In the genomic region with DNA sequence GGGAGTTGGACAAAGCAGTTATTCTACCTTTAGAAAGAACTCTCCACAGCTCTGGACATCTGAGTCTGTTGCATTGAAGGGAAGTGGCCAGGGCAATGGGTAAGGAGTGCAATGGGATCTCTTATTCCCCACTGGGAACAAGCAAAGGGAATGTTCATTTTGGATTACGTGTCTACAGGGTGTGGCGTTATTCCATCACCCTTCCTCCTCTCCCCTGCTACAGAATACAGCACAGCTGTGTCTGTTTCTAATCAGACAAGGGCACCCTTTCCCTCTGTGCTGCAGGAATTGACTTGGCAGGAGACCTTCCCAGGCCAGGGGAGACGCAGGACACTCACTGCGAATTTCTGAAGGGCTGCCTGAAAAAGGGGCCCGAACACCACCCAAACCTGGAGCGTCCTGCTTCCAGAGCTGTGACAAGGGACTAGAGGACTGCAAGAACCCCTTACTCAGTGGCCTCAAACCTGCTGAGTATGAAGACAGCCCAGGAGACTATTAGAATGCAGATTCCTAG, we compare ENCODE assay signal across 20 cellular contexts.
DNase-seq lines count a peak whose midpoint lies in the region; ATAC-seq, FAIRE-seq and TF ChIP-seq lines count a peak whose summit lies in the region.
"Had no signal": no experiment of that assay in that cellular context is flagged by ENCODE, and none has a peak within 500 bp of the region (broad histone marks: within the 10 kb centered on the region; RNA-seq: fewer than 3 reads in every experiment).

No MANE protein-coding gene starts in this region.

- ATAC-seq in left lobe of liver (peak; percentile 0), thoracic aorta (ENCODE audit: insufficient number of reproducible peaks, low FRiP score, low read depth) (no peak), HG03108 (IDR thresholded peaks at IDR 0.05; ENCODE audit: unreplicated experiment) (no peak)
- ATAC-seq: SK-N-SH treated with all-trans-retinoic acid at 6 μM for 48 hours had no signal

- no peak overlapping the region for H2AK5ac ChIP-seq in H1 (ENCODE audit: low read depth, low read length)

- peak overlapping the region; percentile 72 for H4K91ac ChIP-seq in H1 (replicated peaks; ENCODE audit: insufficient read length, low read length)

- no peak overlapping the region; the same call in 1 of the 2 replicates for H2BK12ac ChIP-seq in H1 (ENCODE audit: low read depth, low read length)

- H3K18ac ChIP-seq in H1 (ENCODE audit: extremely low read depth, low read length): no peak overlapping the region

- no peak overlapping the region for H4K5ac ChIP-seq in H1 (ENCODE audit: insufficient read length, low read depth, low read length)

- H3K27me3 Mint-ChIP-seq in osteocyte (ENCODE audit: unreplicated experiment): peaks cover 56% of the 10 kb centered on the region

- TF ChIP-seq EP300 in H1 (IDR thresholded peaks at IDR 0.05; ENCODE audit: borderline replicate concordance in 1 of 2, low read depth in 2 of 2, low read length in 2 of 2): no peak

- no peak overlapping the region for H3K27ac ChIP-seq in H1 (ENCODE audit: low read depth, low read length)
- peak overlapping the region; percentile 76 to 95 for H3K27ac ChIP-seq in thoracic aorta

- CTCF ChIA-PET in H1 (lab: Charles Lee; ENCODE audit: partially characterized antibody): interaction anchor here (0.6 to 1.3 kb wide), 2 partner anchors 17 to 39 kb away, joined by 3 read pairs; no protein-coding TSS in a partner anchor

- H3K36me3 ChIP-seq in H1 (ENCODE audit: control insufficient read depth in 2 of 4, insufficient read depth in 4 of 4, low read length in 3 of 4) (no peaks in the 10 kb centered on the region), thoracic aorta (no peaks in the 10 kb centered on the region)

- TF ChIP-seq RAD21 in H1 (IDR thresholded peaks at IDR 0.05 in 1 of 2, conservative IDR thresholded peaks at IDR 0.05 in 1 of 2; ENCODE audit: low read depth in 2 of 2, low read length in 2 of 2): no peak

- H3K9ac ChIP-seq in H1 (replicated peaks in 1 of 4; ENCODE audit: extremely low read depth in 1 of 4, low read depth in 3 of 4, low read length in 3 of 4): no peak overlapping the region

- H3K14ac ChIP-seq in H1 (ENCODE audit: insufficient read length): no peak overlapping the region

- no peak overlapping the region for H3K23ac ChIP-seq in H1 (ENCODE audit: insufficient read length)

- POLR2A ChIA-PET in H1 (lab: Charles Lee; ENCODE audit: partially characterized antibody): interaction anchor here (1.8 kb wide), 1 partner anchor 8 kb away, joined by 6 read pairs; no protein-coding TSS in a partner anchor

- no peaks in the 10 kb centered on the region for H3K9me3 Mint-ChIP-seq in osteocyte (ENCODE audit: unreplicated experiment)

- no peaks in the 10 kb centered on the region for H3K23me2 ChIP-seq in H1 (ENCODE audit: low read depth, low read length)

- no peak overlapping the region for H3K4me3 Mint-ChIP-seq in osteocyte (ENCODE audit: unreplicated experiment)
- H3K4me3 Mint-ChIP-seq: CD14-positive monocyte had no signal

- FAIRE-seq in H1 (lab: Jason Lieb, UNC): no peak

- H3K4me1 Mint-ChIP-seq in osteocyte (ENCODE audit: unreplicated experiment): peaks cover 6% of the 10 kb centered on the region

- 88% methylated on average over 6 of the region's 6 CpGs; no CpG with 5 or more reads in 1 of the 2 experiments for WGBS in H1 (ENCODE audit: extremely low coverage in 1 of 2, insufficient coverage in 1 of 2, insufficient read length in 1 of 2, insufficient replicate concordance in 2 of 2, low coverage in 1 of 2, low lambda C conversion rate in 2 of 2, missing lambda C conversion rate in 1 of 2), 2 experiments

- H3K4ac ChIP-seq in H1 (replicated peaks; ENCODE audit: insufficient read length, low read depth, low read length): peak overlapping the region; percentile 36

- H2BK15ac ChIP-seq in H1 (ENCODE audit: low read length): peak overlapping the region; percentile 65; the same call in 1 of the 2 replicates

- peaks cover 0 to 8% (median 6%) of the 10 kb centered on the region in 4 experiments; a peak in 5 of 7 replicates for H3K4me1 ChIP-seq in H1 (replicated peaks in 1 of 4; ENCODE audit: control insufficient read depth in 3 of 4, insufficient read depth in 4 of 4, low read length in 3 of 4)
- H3K4me1 ChIP-seq in thoracic aorta (ENCODE audit: control insufficient read depth in 1 of 2, low read depth in 2 of 2): peaks cover 25 to 100% of the 10 kb centered on the region in 2 donors

- H4K20me1 ChIP-seq in H1 (replicated peaks in 1 of 2; ENCODE audit: control insufficient read depth in 1 of 2, insufficient read depth in 2 of 2, low read length in 2 of 2): no peaks in the 10 kb centered on the region

- H3K27me3 ChIP-seq in H1 (replicated peaks in 1 of 4; ENCODE audit: control insufficient read depth in 3 of 4, extremely low read depth in 1 of 4, insufficient read depth in 3 of 4, low read length in 3 of 4): no peaks in the 10 kb centered on the region; a peak in 2 of 7 replicates
- H3K27me3 ChIP-seq in thoracic aorta (replicated peaks; ENCODE audit: insufficient read depth): no peaks in the 10 kb centered on the region

- no peak overlapping the region for H2BK20ac ChIP-seq in H1 (ENCODE audit: low read length)

- no peak overlapping the region for H2AFZ ChIP-seq in H1 (ENCODE audit: low read length)

- H3K36me3 Mint-ChIP-seq in osteocyte (ENCODE audit: unreplicated experiment): peaks cover 2% of the 10 kb centered on the region

- H3K79me2 ChIP-seq in H1 (ENCODE audit: control insufficient read depth in 1 of 2, insufficient read depth in 2 of 2, low read length in 2 of 2): no peaks in the 10 kb centered on the region

- H2BK120ac ChIP-seq in H1 (replicated peaks; ENCODE audit: low read depth, low read length): peak overlapping the region; percentile 26

- H4K8ac ChIP-seq in H1 (ENCODE audit: extremely low read depth, insufficient read depth, low read length): no peak overlapping the region; the same call in 1 of the 2 replicates

- H3K27ac Mint-ChIP-seq in osteocyte (ENCODE audit: unreplicated experiment): no peak overlapping the region

- no peaks in the 10 kb centered on the region for H3K79me1 ChIP-seq in H1 (ENCODE audit: low read depth, low read length)

- no peak overlapping the region for H3K56ac ChIP-seq in H1 (replicated peaks; ENCODE audit: insufficient read length, low read depth, low read length)

- H3K9me3 ChIP-seq in H1 (ENCODE audit: insufficient read depth in 2 of 2, low read depth in 1 of 2, low read length in 1 of 2) (no peaks in the 10 kb centered on the region), thoracic aorta (no peaks in the 10 kb centered on the region)

- TF ChIP-seq CTCF in H1 (IDR thresholded peaks at IDR 0.05; ENCODE audit: control extremely low read depth in 1 of 3, insufficient read depth in 1 of 3, low read depth in 1 of 3, low read length in 3 of 3) (no peak), thoracic aorta (IDR thresholded peaks at IDR 0.05) (no peak), osteocyte (IDR thresholded peaks at IDR 0.05) (no peak)

- H3K4me2 ChIP-seq in H1 (ENCODE audit: insufficient read depth in 1 of 2, low read depth in 2 of 2, low read length in 2 of 2): no peak overlapping the region

- peak overlapping the region; percentile 37; the same call in 1 of the 2 replicates for H2BK5ac ChIP-seq in H1 (ENCODE audit: low read depth, low read length)

- H3K4me3 ChIP-seq in H1 (ENCODE audit: extremely low read depth in 1 of 4, insufficient read depth in 2 of 4, low read depth in 3 of 4, low read length in 4 of 4) (no peak overlapping the region), thoracic aorta (no peak overlapping the region)

- DNase-seq in NCI-H2171 (lab: John Stamatoyannopoulos, UW) (peak; percentile 12), H1 (ENCODE audit: low read depth in 1 of 2, low spot score in 2 of 2) (no peak), left lobe of liver (ENCODE audit: low spot score) (peak; percentile 41), thoracic aorta (ENCODE audit: low spot score) (no peak), osteocyte (ENCODE audit: extremely low spot score, unreplicated experiment) (no peak), NCI-H1092 (lab: John Stamatoyannopoulos, UW) (no peak)
- DNase-seq: ACHN, AML-193, DMS79 treated with DMSO at 0.1 percent for 48 hours, HCEC 1CT, NCI-H1105, NCI-H1694 treated with DMSO at 0.1 percent for 48 hours, NCI-H2107, NCI-H226, NCI-H524, NCI-H82, SHP77 treated with DMSO at 0.1 percent for 48 hours had no signal

- no peak for TF ChIP-seq POLR2A in H1 (IDR thresholded peaks at IDR 0.05; ENCODE audit: control extremely low read depth in 1 of 2, low read depth in 2 of 2, low read length in 2 of 2)

TF ChIP-seq in H1, 55 proteins besides CTCF, POLR2A, EP300 and RAD21:
- no peak for TF ChIP-seq PHF8 (conservative IDR thresholded peaks at IDR 0.05; ENCODE audit: low read depth, low read length)
- TF ChIP-seq CEBPB (IDR thresholded peaks at IDR 0.05; ENCODE audit: low read depth, low read length): no peak
- TF ChIP-seq, protein P1, sequence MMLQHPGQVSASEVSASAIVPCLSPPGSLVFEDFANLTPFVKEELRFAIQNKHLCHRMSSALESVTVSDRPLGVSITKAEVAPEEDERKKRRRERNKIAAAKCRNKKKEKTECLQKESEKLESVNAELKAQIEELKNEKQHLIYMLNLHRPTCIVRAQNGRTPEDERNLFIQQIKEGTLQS (IDR thresholded peaks at IDR 0.05; ENCODE audit: insufficient read depth, low read depth, low read length): no peak

Comparison
In these comparisons a context has a peak if more than half of its experiments do, and no peak if none do; other contexts are left out.
1. DNase-seq: peak in NCI-H2171 (single experiment) and left lobe of liver (single experiment); none in H1 (0 of 2), thoracic aorta (single experiment), osteocyte (single experiment) and NCI-H1092 (single experiment).